ENCODE assay signal across 17 cellular contexts in genomic region chr1:1246230-1246600, GRCh38. TPM values are rescaled to one million over a fixed set of nuclear protein-coding genes. Genes with fewer than 3 reads are reported as not detected.
DNase-seq lines count a peak whose midpoint lies in the region; ATAC-seq and TF ChIP-seq lines count a peak whose summit lies in the region.
"Had no signal": no experiment of that assay in that cellular context is flagged by ENCODE, and none has a peak within 500 bp of the region (broad histone marks: within the 10 kb centered on the region; RNA-seq: fewer than 3 reads in every experiment).

No MANE protein-coding gene starts in this region.

- peak overlapping the region; percentile 7 for H4K8ac ChIP-seq in trophoblast cell (ENCODE audit: low read depth, low read length)

- H3K14ac ChIP-seq in trophoblast cell (ENCODE audit: low read length) = no peak overlapping the region

- H4K20me1 ChIP-seq in GM23248 (ENCODE audit: insufficient read depth) = no peaks in the 10 kb centered on the region

- no peak for ATAC-seq in Panc1
- ATAC-seq in HG03354 (IDR thresholded peaks at IDR 0.05; ENCODE audit: poor library complexity, severe bottlenecking, unreplicated experiment) = no peak

- no peaks in the 10 kb centered on the region for H3K9me3 ChIP-seq in GM23248 (ENCODE audit: low read depth)
- H3K9me3 ChIP-seq in Panc1 (ENCODE audit: control insufficient read depth, insufficient read depth, low read depth, low read length) = no peaks in the 10 kb centered on the region
- H3K9me3 ChIP-seq in iPS DF 6.9 (ENCODE audit: control insufficient read depth, insufficient read depth, low read length) = no peaks in the 10 kb centered on the region
- peaks cover 2% of the 10 kb centered on the region for H3K9me3 ChIP-seq in trophoblast cell (ENCODE audit: insufficient read depth, low read depth, low read length)
- H3K9me3 ChIP-seq in A673 (ENCODE audit: low read depth, low read length, poor library complexity, severe bottlenecking) = no peaks in the 10 kb centered on the region
- H3K9me3 ChIP-seq: SJCRH30 had no signal

- POLR2A ChIA-PET in Panc1 (lab: Charles Lee) = no interaction called here
- POLR2A ChIA-PET in A673 (lab: Charles Lee; ENCODE audit: low non-redundant PET) = no interaction called here

- DNase-seq in GM23248 = peak; percentile 35
- no peak for DNase-seq in Panc1 (ENCODE audit: low read depth, low spot score)
- DNase-seq in iPS DF 6.9 (ENCODE audit: low read depth, low spot score) = no peak
- DNase-seq in trophoblast cell = peak in 1 of 2 donors; percentile 8
- no peak for DNase-seq in RKO (ENCODE audit: low spot score)
- DNase-seq in A673 (ENCODE audit: low spot score) = no peak
- DNase-seq: C1 segment of cervical spinal cord, DMS79, HFFc6, Karpas-422, MM.1S, NCI-H1417, NCI-H1930, NCI-H510A, RPMI8226, SJCRH30 had no signal

- peaks cover 9% of the 10 kb centered on the region for H3K79me1 ChIP-seq in trophoblast cell (ENCODE audit: low read length)

- no peak overlapping the region for H3K4me3 ChIP-seq in GM23248
- H3K4me3 ChIP-seq in Panc1 (ENCODE audit: low read depth in 2 of 2, low read length in 2 of 2) = no peak overlapping the region
- H3K4me3 ChIP-seq in iPS DF 6.9 (ENCODE audit: low read length) = peak overlapping the region; percentile 29; the same call in 1 of the 2 replicates
- no peak overlapping the region for H3K4me3 ChIP-seq in trophoblast cell (ENCODE audit: low read depth, low read length)
- H3K4me3 ChIP-seq in A673 (ENCODE audit: low read depth, low read length, poor library complexity, severe bottlenecking) = no peak overlapping the region
- H3K4me3 ChIP-seq: SJCRH30 had no signal

- H3K18ac ChIP-seq in trophoblast cell (ENCODE audit: low read length) = no peak overlapping the region

- no TSS peak for BruUV-seq in Panc1 (replicated peaks; lab: Mats Ljungman, UMichigan)
- BruUV-seq in A673 (replicated peaks; lab: Mats Ljungman, UMichigan) = no TSS peak

- H2BK5ac ChIP-seq in trophoblast cell (ENCODE audit: low read depth, low read length, poor library complexity) = no peak overlapping the region

- WGBS in GM23248 (ENCODE audit: low coverage in 1 of 2, low lambda C conversion rate in 2 of 2, missing lambda C conversion rate in 2 of 2), 2 experiments = 10 to 13% methylated on average over 27 of the region's 32 CpGs
- no CpG with 5 or more reads among the region's 32 CpGs for WGBS in iPS DF 6.9 (ENCODE audit: insufficient coverage, insufficient read length)
- no CpG with 5 or more reads among the region's 32 CpGs for WGBS in trophoblast cell (ENCODE audit: extremely low coverage, insufficient coverage, insufficient read length)

- H3K23ac ChIP-seq in trophoblast cell (ENCODE audit: low read length) = no peak overlapping the region

- no peak overlapping the region for H3K9ac ChIP-seq in GM23248
- no peak overlapping the region for H3K9ac ChIP-seq in trophoblast cell (ENCODE audit: low read length)

- H2BK120ac ChIP-seq in trophoblast cell (ENCODE audit: insufficient read depth, low read length, poor library complexity) = no peak overlapping the region

- CTCF ChIA-PET in Panc1 (lab: Charles Lee) (interaction anchor here (0.6 kb wide), 1 partner anchor 127 kb away, joined by 5 read pairs; no protein-coding TSS in a partner anchor), A673 (lab: Charles Lee) (no interaction called here)

- TF ChIP-seq CTCF in Panc1 (IDR thresholded peaks at IDR 0.05) = no peak
- no peak for TF ChIP-seq CTCF in A673 (conservative IDR thresholded peaks at IDR 0.05; ENCODE audit: low read depth, low read length)

- no peak overlapping the region for H2AK5ac ChIP-seq in trophoblast cell (ENCODE audit: low read length)

- H3K79me2 ChIP-seq in GM23248 (ENCODE audit: insufficient read depth) (no peaks in the 10 kb centered on the region), trophoblast cell (ENCODE audit: control insufficient read depth, insufficient read depth, low read length, poor library complexity) (no peaks in the 10 kb centered on the region)

- in situ Hi-C loops in GM23248 (cut with MboI) = no loop called here
- in situ Hi-C loops in Panc1 (cut with HindIII; ENCODE audit: low pct_unique_long_range_greater_than_20kb, low sequenced_read_pairs) = no loop called here

- no peaks in the 10 kb centered on the region for H3F3A ChIP-seq in GM23248 (ENCODE audit: insufficient read depth)

- H4K12ac ChIP-seq in trophoblast cell (ENCODE audit: low read depth, low read length) = no peak overlapping the region

- H3K27ac ChIP-seq in GM23248 = no peak overlapping the region
- H3K27ac ChIP-seq in Panc1 (ENCODE audit: low read length) = peak overlapping the region; percentile 79; the same call in 1 of the 2 replicates
- no peak overlapping the region for H3K27ac ChIP-seq in iPS DF 6.9 (ENCODE audit: low read length)
- H3K27ac ChIP-seq in trophoblast cell (ENCODE audit: low read depth, low read length) = no peak overlapping the region
- no peak overlapping the region for H3K27ac ChIP-seq in A673 (ENCODE audit: low read depth, low read length, poor library complexity, severe bottlenecking)
- H3K27ac ChIP-seq: SJCRH30 had no signal

- intact Hi-C loops in Panc1 (cut with micrococcal nuclease; ENCODE audit: unreplicated experiment) = no loop called here
- intact Hi-C loops in A673 (cut with micrococcal nuclease; ENCODE audit: unreplicated experiment) = no loop called here

- H3K4me2 ChIP-seq in GM23248 (ENCODE audit: unreplicated experiment) = peak overlapping the region; percentile 39
- H3K4me2 ChIP-seq in trophoblast cell (ENCODE audit: low read length) = peak overlapping the region; percentile 43

- H3K36me3 ChIP-seq in GM23248 (ENCODE audit: low read depth) (no peaks in the 10 kb centered on the region), Panc1 (ENCODE audit: control insufficient read depth, insufficient read depth, low read length) (no peaks in the 10 kb centered on the region), iPS DF 6.9 (ENCODE audit: control insufficient read depth, insufficient read depth, low read length) (no peaks in the 10 kb centered on the region), trophoblast cell (ENCODE audit: control insufficient read depth in 1 of 2, insufficient read depth in 2 of 2, low read length in 2 of 2) (peaks cover 1 to 8% of the 10 kb centered on the region in 2 experiments), A673 (ENCODE audit: insufficient read depth, low read length, poor library complexity, severe bottlenecking) (no peaks in the 10 kb centered on the region)
- H3K36me3 ChIP-seq: SJCRH30 had no signal

- no peak overlapping the region for H3K4ac ChIP-seq in trophoblast cell (ENCODE audit: low read depth, low read length)

- no peak overlapping the region for H2BK12ac ChIP-seq in trophoblast cell (ENCODE audit: low read length)

- no peak overlapping the region for H2AFZ ChIP-seq in GM23248
- no peak overlapping the region for H2AFZ ChIP-seq in trophoblast cell (ENCODE audit: insufficient read depth, low read length, poor library complexity)

- no peaks in the 10 kb centered on the region for H3K27me3 ChIP-seq in GM23248 (replicated peaks; ENCODE audit: insufficient read depth)
- H3K27me3 ChIP-seq in Panc1 (ENCODE audit: control insufficient read depth, insufficient read depth, low read length) = no peaks in the 10 kb centered on the region
- H3K27me3 ChIP-seq in iPS DF 6.9 (ENCODE audit: control insufficient read depth, insufficient read depth, low read length) = no peaks in the 10 kb centered on the region; the same call in 1 of the 2 replicates
- H3K27me3 ChIP-seq in trophoblast cell (ENCODE audit: insufficient read depth, low read length) = peaks cover 5% of the 10 kb centered on the region
- H3K27me3 ChIP-seq in A673 (replicated peaks; ENCODE audit: insufficient read depth, low read depth, low read length, poor library complexity) = no peaks in the 10 kb centered on the region

- H3K4me1 ChIP-seq in GM23248 (ENCODE audit: insufficient read depth) (no peaks in the 10 kb centered on the region), Panc1 (ENCODE audit: control insufficient read depth, insufficient read depth, low read length) (peaks cover 44% of the 10 kb centered on the region), iPS DF 6.9 (ENCODE audit: control insufficient read depth, insufficient read depth, low read length) (peaks cover 8% of the 10 kb centered on the region), trophoblast cell (ENCODE audit: control insufficient read depth in 1 of 2, insufficient read depth in 2 of 2, low read length in 2 of 2) (peaks cover 12 to 14% of the 10 kb centered on the region in 2 experiments), A673 (ENCODE audit: insufficient read depth, low read length, poor library complexity, severe bottlenecking) (no peaks in the 10 kb centered on the region)

- peak overlapping the region; percentile 29 for H4K91ac ChIP-seq in trophoblast cell (ENCODE audit: low read depth, low read length)

- H3K9me2 ChIP-seq in GM23248 (ENCODE audit: insufficient read depth) = no peaks in the 10 kb centered on the region

RNA-seq across cellular contexts. Expression of gene C1QTNF12, which starts 0.3 kb away (rescaled TPM):
- total RNA-seq in GM23248 (2014; rRNA removed; shearing (Covaris generic)) = 0.38 and 3.1 TPM in 2 replicates
- 2.0 and 2.1 TPM in 2 replicates for polyA plus RNA-seq in GM23248 (2016; fragmentation: Nextera tagmentation; extraction: Ambion mirVana)
- total RNA-seq in Panc1 (2021; ENCODE audit: unreplicated experiment) (41.4 TPM), A673 (2021) (2.9 and 4.4 TPM in 2 replicates)
- polyA plus RNA-seq in Panc1 (2012; ENCODE audit: insufficient read length) = 86.9 TPM
- 2.4 and 3.2 TPM in 2 replicates for polyA plus RNA-seq in trophoblast cell (2013)
- total RNA-seq: SJCRH30 had no signal

RNA-seq across cellular contexts. Expression of gene B3GALT6, which starts 14.2 kb away (rescaled TPM):
- 50.3 and 52.5 TPM in 2 replicates for total RNA-seq in GM23248 (2014; rRNA removed; shearing (Covaris generic))
- 6.5 and 8.3 TPM in 2 replicates for polyA plus RNA-seq in GM23248 (2016; fragmentation: Nextera tagmentation; extraction: Ambion mirVana)
- total RNA-seq in Panc1 (2021; ENCODE audit: unreplicated experiment) (46.4 TPM), A673 (2021) (41.3 and 41.8 TPM in 2 replicates)
- polyA plus RNA-seq in Panc1 (2012; ENCODE audit: insufficient read length) = 52.8 TPM
- 16.1 and 16.2 TPM in 2 replicates for polyA plus RNA-seq in trophoblast cell (2013)

RNA-seq across cellular contexts. Expression of gene SDF4, which starts 14.4 kb away (rescaled TPM):
- total RNA-seq in GM23248 (2014; rRNA removed; shearing (Covaris generic)) = 214 and 216 TPM in 2 replicates
- 261 and 269 TPM in 2 replicates for polyA plus RNA-seq in GM23248 (2016; fragmentation: Nextera tagmentation; extraction: Ambion mirVana)
- total RNA-seq in Panc1 (2021; ENCODE audit: unreplicated experiment) (335 TPM), A673 (2021) (121 and 133 TPM in 2 replicates)
- 480 TPM for polyA plus RNA-seq in Panc1 (2012; ENCODE audit: insufficient read length)
- polyA plus RNA-seq in trophoblast cell (2013) = 136 and 142 TPM in 2 replicates

RNA-seq across cellular contexts. Expression of gene UBE2J2, which starts 27.4 kb away (rescaled TPM):
- 49.7 and 51.0 TPM in 2 replicates for total RNA-seq in GM23248 (2014; rRNA removed; shearing (Covaris generic))
- 63.5 and 68.0 TPM in 2 replicates for polyA plus RNA-seq in GM23248 (2016; fragmentation: Nextera tagmentation; extraction: Ambion mirVana)
- total RNA-seq in Panc1 (2021; ENCODE audit: unreplicated experiment) (101 TPM), A673 (2021) (86.4 and 92.8 TPM in 2 replicates)
- polyA plus RNA-seq in Panc1 (2012; ENCODE audit: insufficient read length) = 99.6 TPM
- polyA plus RNA-seq in trophoblast cell (2013) = 54.3 and 55.1 TPM in 2 replicates

RNA-seq across cellular contexts. Expression of gene TNFRSF4, which starts 32.3 kb away (rescaled TPM):
- not detected in 2 replicates for total RNA-seq in GM23248 (2014; rRNA removed; shearing (Covaris generic))
- not detected in 2 replicates for polyA plus RNA-seq in GM23248 (2016; fragmentation: Nextera tagmentation; extraction: Ambion mirVana)
- total RNA-seq in Panc1 (2021; ENCODE audit: unreplicated experiment) (0.62 TPM), A673 (2021) (0.80 and 1.5 TPM in 2 replicates)
- not detected for polyA plus RNA-seq in Panc1 (2012; ENCODE audit: insufficient read length)
- 0.07 and 0.08 TPM in 2 replicates for polyA plus RNA-seq in trophoblast cell (2013)
